In genomic region chr12:110498984-110499706, GRCh38 we compare ENCODE assay signal across 10 cellular contexts. TPM values are rescaled to one million over a fixed set of nuclear protein-coding genes. Genes with fewer than 3 reads are reported as not detected.
DNase-seq lines count a peak whose midpoint lies in the region; ATAC-seq and TF ChIP-seq lines count a peak whose summit lies in the region.
"Had no signal": no experiment of that assay in that cellular context is flagged by ENCODE, and none has a peak within 500 bp of the region (broad histone marks: within the 10 kb centered on the region; RNA-seq: fewer than 3 reads in every experiment).

No MANE protein-coding gene starts in this region.

- peaks cover 58% of the 10 kb centered on the region for H3K79me2 ChIP-seq in PC-3 (ENCODE audit: low read length)

- peak overlapping the region; percentile 69 for H3K4me3 Mint-ChIP-seq in dendritic cell treated with granulocyte-macrophage colony-stimulating factor and Interleukin-4, amounts not matched to agents 40 ng/mL and 50 ng/mL, for 4 days

- peaks cover 22% of the 10 kb centered on the region for H3K4me1 ChIP-seq in PC-3 (ENCODE audit: insufficient read depth, low read length)
- peaks cover 36 to 40% of the 10 kb centered on the region in 2 donors for H3K4me1 ChIP-seq in gastrocnemius medialis
- peaks cover 34% of the 10 kb centered on the region for H3K4me1 ChIP-seq in suprapubic skin
- peaks cover 13% of the 10 kb centered on the region for H3K4me1 ChIP-seq in mucosa of descending colon (ENCODE audit: low read depth)

- peak overlapping the region; percentile 84 for H3K27ac Mint-ChIP-seq in dendritic cell treated with granulocyte-macrophage colony-stimulating factor and Interleukin-4, amounts not matched to agents 40 ng/mL and 50 ng/mL, for 4 days

- H3K9ac ChIP-seq in PC-3 (ENCODE audit: low read length), result no peak overlapping the region

- H3F3A ChIP-seq in PC-3 (ENCODE audit: low read length, unreplicated experiment), result no peaks in the 10 kb centered on the region

- no TSS peak for BruUV-seq in PC-3 (replicated peaks; lab: Mats Ljungman, UMichigan)

- H3K36me3 ChIP-seq in PC-3 (ENCODE audit: low read depth, low read length), result peaks cover 23% of the 10 kb centered on the region
- H3K36me3 ChIP-seq in gastrocnemius medialis, result peaks cover 4 to 20% of the 10 kb centered on the region in 2 donors
- peaks cover 20% of the 10 kb centered on the region for H3K36me3 ChIP-seq in suprapubic skin
- no peaks in the 10 kb centered on the region for H3K36me3 ChIP-seq in mucosa of descending colon (ENCODE audit: low read depth)

- intact Hi-C loops in PC-3 (cut with micrococcal nuclease) (no loop called here), gastrocnemius medialis (cut with DNase I; ENCODE audit: low total_unique reads) (no loop called here), mucosa of descending colon (cut with DNase I, micrococcal nuclease) (no loop called here)
- intact Hi-C loops in dendritic cell treated with granulocyte-macrophage colony-stimulating factor and Interleukin-4, amounts not matched to agents 40 ng/mL and 50 ng/mL, for 4 days (cut with micrococcal nuclease), result no loop called here

- H3K27me3 ChIP-seq in PC-3 (ENCODE audit: low read length), result no peaks in the 10 kb centered on the region
- no peaks in the 10 kb centered on the region for H3K27me3 ChIP-seq in gastrocnemius medialis
- no peaks in the 10 kb centered on the region for H3K27me3 ChIP-seq in suprapubic skin

- H3K36me3 Mint-ChIP-seq in dendritic cell treated with granulocyte-macrophage colony-stimulating factor and Interleukin-4, amounts not matched to agents 40 ng/mL and 50 ng/mL, for 4 days (ENCODE audit: low read depth), result peaks cover 52% of the 10 kb centered on the region

- H3K4me1 Mint-ChIP-seq in dendritic cell treated with granulocyte-macrophage colony-stimulating factor and Interleukin-4, amounts not matched to agents 40 ng/mL and 50 ng/mL, for 4 days (ENCODE audit: low read depth), result peaks cover 28% of the 10 kb centered on the region

- no peak for TF ChIP-seq EP300 in suprapubic skin (IDR thresholded peaks at IDR 0.05)

- 41% methylated on average over 4 of the region's 4 CpGs for WGBS in suprapubic skin

- H4K20me1 ChIP-seq in PC-3 (ENCODE audit: low read length), result 0 out of 2 replicates have a peak, but pooled peaks cover 3% of the 10 kb centered on the region

- TF ChIP-seq POLR2A in gastrocnemius medialis (IDR thresholded peaks at IDR 0.05) (no peak), suprapubic skin (IDR thresholded peaks at IDR 0.05) (no peak)

- no peaks in the 10 kb centered on the region for H3K9me3 ChIP-seq in PC-3 (ENCODE audit: low read length)
- no peaks in the 10 kb centered on the region for H3K9me3 ChIP-seq in gastrocnemius medialis
- H3K9me3 ChIP-seq in suprapubic skin, result no peaks in the 10 kb centered on the region
- no peaks in the 10 kb centered on the region for H3K9me3 ChIP-seq in mucosa of descending colon

- ATAC-seq in PC-3, result no peak
- no peak for ATAC-seq in gastrocnemius medialis
- no peak for ATAC-seq in GM18511 (IDR thresholded peaks at IDR 0.05; ENCODE audit: unreplicated experiment)
- no peak for ATAC-seq in mucosa of descending colon

- peak overlapping the region; percentile 85 for H3K4me2 ChIP-seq in PC-3 (ENCODE audit: low read length)

- POLR2A ChIA-PET in PC-3 (lab: Charles Lee; ENCODE audit: unreplicated experiment), result interaction anchor here (0.7 kb wide), 1 partner anchor 31 kb away, joined by 11 read pairs; the partner anchor contains the start of gene GPN3

- H3K9me3 Mint-ChIP-seq in dendritic cell treated with granulocyte-macrophage colony-stimulating factor and Interleukin-4, amounts not matched to agents 40 ng/mL and 50 ng/mL, for 4 days, result no peaks in the 10 kb centered on the region

- peak; percentile 57 for DNase-seq in HCEC 1CT
- peak; percentile 36 for DNase-seq in PC-3
- DNase-seq in gastrocnemius medialis, result no peak
- no peak for DNase-seq in suprapubic skin (ENCODE audit: low spot score in 2 of 2)
- DNase-seq in cerebellar cortex (ENCODE audit: low spot score), result no peak
- DNase-seq in mucosa of descending colon, result no peak
- DNase-seq: islet precursor cell, NCI-H1105 treated with DMSO at 0.1 percent for 48 hours had no signal

- H3K27ac ChIP-seq in PC-3 (ENCODE audit: low read length) (no peak overlapping the region), gastrocnemius medialis (peak overlapping the region; percentile 8 to 98 (median 96)), suprapubic skin (no peak overlapping the region)

- H3K4me3 ChIP-seq in PC-3 (ENCODE audit: low read length) (no peak overlapping the region; the same call in 1 of the 2 replicates), gastrocnemius medialis (no peak overlapping the region), suprapubic skin (no peak overlapping the region), mucosa of descending colon (no peak overlapping the region)

- no peaks in the 10 kb centered on the region for H3K27me3 Mint-ChIP-seq in dendritic cell treated with granulocyte-macrophage colony-stimulating factor and Interleukin-4, amounts not matched to agents 40 ng/mL and 50 ng/mL, for 4 days

- CTCF ChIA-PET in PC-3 (lab: Charles Lee), result no interaction called here

- no peak for TF ChIP-seq CTCF in PC-3 (conservative IDR thresholded peaks at IDR 0.05; ENCODE audit: low read depth, low read length)
- TF ChIP-seq CTCF in gastrocnemius medialis (IDR thresholded peaks at IDR 0.05 in 4 of 5, conservative IDR thresholded peaks at IDR 0.05 in 1 of 5), result no peak
- no peak for TF ChIP-seq CTCF in suprapubic skin (IDR thresholded peaks at IDR 0.05)
- TF ChIP-seq CTCF in mucosa of descending colon (IDR thresholded peaks at IDR 0.05), result no peak

- H2AFZ ChIP-seq in PC-3 (ENCODE audit: low read length), result no peak overlapping the region

- in situ Hi-C loops in gastrocnemius medialis (cut with MboI; ENCODE audit: low sequenced_read_pairs in 4 of 4), result loop anchor here in 1 of 4 donors (25.0 kb wide), 1 partner anchor 388 kb away; no protein-coding TSS in a partner anchor

- H3K9me2 ChIP-seq in PC-3 (replicated peaks; ENCODE audit: low read length), result no peaks in the 10 kb centered on the region

RNA-seq across cellular contexts. Expression of gene VPS29, which starts 2.8 kb away (rescaled TPM):
- 96.5 and 114 TPM in 2 replicates for total RNA-seq in PC-3 (2014; rRNA removed)
- total RNA-seq in gastrocnemius medialis, result 100 to 1,000 TPM in 2 of 4 donors, 10 to 100 TPM in 2; 76.4 to 145 (median 92.9) TPM
- total RNA-seq in suprapubic skin, result 10 to 100 TPM; 72.2 to 96.1 (median 83.1) TPM
- 100 to 1,000 TPM in 2 of 3 donors, 10 to 100 TPM in 1; 99.5 to 127 (median 121) TPM for total RNA-seq in mucosa of descending colon

RNA-seq across cellular contexts. Expression of gene RAD9B, which starts 3.0 kb away (rescaled TPM):
- total RNA-seq in PC-3 (2014; rRNA removed), result 0.40 and 0.52 TPM in 2 replicates
- total RNA-seq in gastrocnemius medialis, result 1 to 10 TPM in 1 of 4 donors, under 1 TPM in 3; 0.12 to 2.0 (median 0.62) TPM
- under 1 TPM in 3 of 4 donors, not detected in 1; 0.19 to 0.47 (median 0.40) TPM for total RNA-seq in suprapubic skin
- total RNA-seq in mucosa of descending colon, result 1 to 10 TPM in 1 of 3 donors, under 1 TPM in 2; 0.26 to 1.6 (median 0.53) TPM

RNA-seq across cellular contexts. Expression of gene FAM216A, which starts 30.5 kb away (rescaled TPM):
- total RNA-seq in PC-3 (2014; rRNA removed) (19.5 and 27.8 TPM in 2 replicates), gastrocnemius medialis (1 to 10 TPM in 3 of 4 donors, under 1 TPM in 1; 0.82 to 3.5 (median 2.2) TPM), suprapubic skin (1 to 10 TPM; 2.3 to 5.0 (median 3.2) TPM), mucosa of descending colon (1 to 10 TPM in 2 of 3 donors, not detected in 1; 1.9 to 4.4 TPM)

RNA-seq across cellular contexts. Expression of gene GPN3, which starts 31.1 kb away (rescaled TPM):
- total RNA-seq in PC-3 (2014; rRNA removed) (31.4 and 32.5 TPM in 2 replicates), gastrocnemius medialis (10 to 100 TPM; 18.4 to 26.8 (median 24.6) TPM), suprapubic skin (10 to 100 TPM in 3 of 4 donors, 1 to 10 TPM in 1; 9.6 to 17.1 (median 13.3) TPM), mucosa of descending colon (10 to 100 TPM in 2 of 3 donors, 1 to 10 TPM in 1; 9.0 to 15.8 (median 12.4) TPM)

RNA-seq across cellular contexts. Expression of gene ARPC3, which starts 49.0 kb away (rescaled TPM):
- 202 and 292 TPM in 2 replicates for total RNA-seq in PC-3 (2014; rRNA removed)
- 100 to 1,000 TPM; 170 to 327 (median 213) TPM for total RNA-seq in gastrocnemius medialis
- 100 to 1,000 TPM; 163 to 290 (median 191) TPM for total RNA-seq in suprapubic skin
- total RNA-seq in mucosa of descending colon, result 100 to 1,000 TPM; 174 to 277 (median 265) TPM

Comparison
In these comparisons a context has a peak if more than half of its experiments do, and no peak if none do; other contexts are left out.
1. DNase-seq: peak in HCEC 1CT (single experiment) and PC-3 (single experiment); none in gastrocnemius medialis (0 of 2), suprapubic skin (0 of 2), cerebellar cortex (single experiment) and mucosa of descending colon (0 of 3).
2. H3K27ac ChIP-seq: peak in gastrocnemius medialis (4 of 4); none in PC-3 (single experiment) and suprapubic skin (single experiment).